In the genomic region with DNA sequence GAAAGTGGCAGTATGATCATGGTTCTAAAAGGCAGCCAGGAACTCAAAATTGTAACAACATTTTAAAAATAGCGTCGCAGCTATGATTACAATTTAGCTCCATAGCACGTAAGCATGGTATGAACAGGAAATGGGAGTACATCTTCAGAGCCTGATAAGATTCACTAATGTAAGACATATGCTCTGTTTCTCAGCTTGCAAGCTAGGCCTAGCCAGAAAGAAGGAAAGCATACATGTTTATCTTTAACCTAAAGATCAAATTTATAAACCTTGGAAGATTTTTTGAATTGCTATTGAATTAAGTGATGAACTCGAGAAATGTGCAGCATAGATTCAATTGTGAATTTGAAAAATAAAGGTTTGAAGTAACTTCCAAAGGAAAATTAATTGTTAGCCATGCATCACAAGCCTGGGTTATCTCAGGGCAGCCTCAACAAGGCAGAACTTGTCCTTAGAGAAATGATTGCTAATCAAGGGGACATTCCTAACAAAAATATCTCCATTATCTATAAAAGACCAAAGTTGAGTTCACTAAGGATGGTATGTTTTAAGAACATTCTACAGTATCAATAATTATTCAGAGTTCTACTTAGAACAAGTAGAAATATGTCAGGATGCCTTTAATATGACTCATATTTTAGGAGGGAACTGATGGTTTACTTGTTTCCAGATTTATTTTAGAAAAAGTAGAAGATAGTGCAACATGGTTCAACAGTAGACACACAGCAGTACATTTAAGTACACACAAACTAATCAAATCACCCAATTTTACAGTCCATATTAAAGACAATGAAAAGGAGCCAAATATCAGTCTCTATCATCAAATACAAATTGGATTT, we compare ENCODE assay signal across 17 cellular contexts. TPM values are rescaled to one million over a fixed set of nuclear protein-coding genes. Genes with fewer than 3 reads are reported as not detected.
DNase-seq lines count a peak whose midpoint lies in the region; ATAC-seq, FAIRE-seq and TF ChIP-seq lines count a peak whose summit lies in the region.
"Had no signal": no experiment of that assay in that cellular context is flagged by ENCODE, and none has a peak within 500 bp of the region (broad histone marks: within the 10 kb centered on the region; RNA-seq: fewer than 3 reads in every experiment).

No MANE protein-coding gene starts in this region.

- POLR2A ChIA-PET in AG04449 (lab: Yijun Ruan, JAX): interaction anchor here (2.0 kb wide), 1 partner anchor 38 kb away, joined by 11 read pairs; the partner anchor contains the start of gene SEPTIN7

- no peaks in the 10 kb centered on the region for H3K36me3 ChIP-seq in right lobe of liver
- H3K36me3 ChIP-seq in suprapubic skin: no peaks in the 10 kb centered on the region
- H3K36me3 ChIP-seq: Peyer's patch had no signal

- intact Hi-C loops in right lobe of liver (cut with DNase I): no loop called here

- no peak for TF ChIP-seq EP300 in suprapubic skin (IDR thresholded peaks at IDR 0.05)

- peak; percentile 44 for DNase-seq in AG04449 (ENCODE audit: low read depth, low spot score)
- DNase-seq in NCI-H226: peak; percentile 95
- no peak for DNase-seq in chondrocyte (ENCODE audit: low spot score)
- DNase-seq in right lobe of liver: no peak
- DNase-seq in urothelium cell line (ENCODE audit: low spot score): no peak
- no peak for DNase-seq in suprapubic skin (ENCODE audit: low spot score in 2 of 2)
- no peak for DNase-seq in cortex of kidney (lab: John Stamatoyannopoulos, UW)
- DNase-seq in activated T-cell treated with anti-CD3 and anti-CD28 coated beads, Interleukin-2, amount 50 U/mL, for 1 hour: no peak
- DNase-seq: activated naive CD4-positive, alpha-beta T cell; DMS153; foreskin melanocyte; MV-4-11; NCI-H446; nephron progenitor cell; Peyer's patch; stimulated activated CD4-positive, alpha-beta T cell treated with anti-CD3 and anti-CD28 coated beads, Interleukin-12 subunit alpha, Interleukin-12 subunit beta, amount 100 ng/mL, for 4 hours; T-helper 9 cell had no signal

- TF ChIP-seq CTCF in AG04449 (IDR thresholded peaks at IDR 0.05; ENCODE audit: insufficient read depth, low read length, missing control alignments) (no peak), chondrocyte (IDR thresholded peaks at IDR 0.05) (no peak), right lobe of liver (IDR thresholded peaks at IDR 0.05) (no peak), suprapubic skin (IDR thresholded peaks at IDR 0.05) (no peak)

- H3K27ac Mint-ChIP-seq in chondrocyte (ENCODE audit: unreplicated experiment): peak overlapping the region; percentile 57
- H3K27ac Mint-ChIP-seq: nephron progenitor cell had no signal

- no peaks in the 10 kb centered on the region for H3K9me3 Mint-ChIP-seq in chondrocyte (ENCODE audit: low read depth)

- peaks cover 2% of the 10 kb centered on the region for H3K36me3 Mint-ChIP-seq in chondrocyte (ENCODE audit: low read depth)

- no peak for FAIRE-seq in urothelium cell line (lab: Jason Lieb, UNC)

- H3K27me3 Mint-ChIP-seq in chondrocyte (ENCODE audit: low read depth): no peaks in the 10 kb centered on the region

- peaks cover 54% of the 10 kb centered on the region for H3K4me1 Mint-ChIP-seq in chondrocyte (ENCODE audit: low read depth)

- CTCF ChIA-PET in AG04449 (lab: Yijun Ruan, JAX): interaction anchor here (0.6 to 1.6 kb wide), 3 partner anchors 9 to 21 kb away, joined by 3 to 4 read pairs (median 3); no protein-coding TSS in a partner anchor

- no peak overlapping the region for H3K4me3 ChIP-seq in AG04449 (ENCODE audit: low read depth, low read length)
- H3K4me3 ChIP-seq in right lobe of liver: no peak overlapping the region
- no peak overlapping the region for H3K4me3 ChIP-seq in suprapubic skin
- H3K4me3 ChIP-seq: Peyer's patch had no signal

- no peak for TF ChIP-seq POLR2A in right lobe of liver (IDR thresholded peaks at IDR 0.05)
- no peak for TF ChIP-seq POLR2A in suprapubic skin (IDR thresholded peaks at IDR 0.05)

- peaks cover 0 to 9% (median 0%) of the 10 kb centered on the region in 4 donors for H3K4me1 ChIP-seq in right lobe of liver
- H3K4me1 ChIP-seq in suprapubic skin: peaks cover 8% of the 10 kb centered on the region
- H3K4me1 ChIP-seq: Peyer's patch had no signal

- H3K27me3 ChIP-seq in right lobe of liver (no peaks in the 10 kb centered on the region), suprapubic skin (no peaks in the 10 kb centered on the region)
- H3K27me3 ChIP-seq: Peyer's patch had no signal

- WGBS in right lobe of liver (ENCODE audit: insufficient coverage, low coverage, low lambda C conversion rate, missing lambda C conversion rate): 57% methylated on average over 3 of the region's 4 CpGs
- WGBS in suprapubic skin: 45% methylated on average over 4 of the region's 4 CpGs

- ATAC-seq in right lobe of liver: peak in 3 of 4 donors; percentile 18 to 59 (median 50)

- no peak overlapping the region for H3K27ac ChIP-seq in right lobe of liver
- no peak overlapping the region for H3K27ac ChIP-seq in suprapubic skin
- H3K27ac ChIP-seq: Peyer's patch had no signal

- no peak overlapping the region for H3K4me3 Mint-ChIP-seq in chondrocyte (ENCODE audit: unreplicated experiment)
- H3K4me3 Mint-ChIP-seq: nephron progenitor cell had no signal

- no peaks in the 10 kb centered on the region for H3K9me3 ChIP-seq in right lobe of liver
- H3K9me3 ChIP-seq in suprapubic skin: no peaks in the 10 kb centered on the region
- H3K9me3 ChIP-seq: Peyer's patch had no signal

RNA-seq across cellular contexts. Expression of gene SEPTIN7, which starts 38.8 kb away (rescaled TPM):
- total RNA-seq in chondrocyte (380 to 386 TPM (median 383 TPM) in 3 replicates), right lobe of liver (10 to 100 TPM; 35.2 to 67.7 (median 56.5) TPM), suprapubic skin (100 to 1,000 TPM; 110 to 140 (median 127) TPM)

Comparison
In these comparisons a context has a peak if more than half of its experiments do, and no peak if none do; other contexts are left out.
1. DNase-seq: peak in AG04449 (single experiment) and NCI-H226 (single experiment); none in chondrocyte (single experiment), right lobe of liver (0 of 3), urothelium cell line (single experiment), suprapubic skin (0 of 2), cortex of kidney (single experiment) and activated T-cell treated with anti-CD3 and anti-CD28 coated beads, Interleukin-2, amount 50 U/mL, for 1 hour (single experiment).